23 cellular contexts compared by ENCODE assay signal in the genomic region with DNA sequence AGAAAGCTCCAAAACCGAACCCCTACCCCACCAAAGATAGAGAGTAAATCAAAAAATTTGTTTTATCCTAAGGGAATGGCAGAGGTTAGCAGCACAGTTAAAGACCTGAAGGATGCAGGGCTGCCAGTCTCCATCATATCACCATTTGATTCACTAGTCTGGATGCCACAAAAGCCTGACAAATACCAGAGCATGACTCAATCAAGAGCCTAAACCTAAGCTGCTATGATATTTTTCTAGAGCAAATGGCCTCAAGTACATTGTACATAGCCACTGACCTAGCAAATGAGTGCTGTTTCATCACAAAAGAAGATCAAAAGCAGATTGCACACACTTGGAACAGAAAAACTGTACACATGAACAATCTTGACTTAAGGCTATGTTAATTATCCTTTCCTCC. TPM values are rescaled to one million over a fixed set of nuclear protein-coding genes. Genes with fewer than 3 reads are reported as not detected.
DNase-seq lines count a peak whose midpoint lies in the region; ATAC-seq, FAIRE-seq and TF ChIP-seq lines count a peak whose summit lies in the region.
"Had no signal": no experiment of that assay in that cellular context is flagged by ENCODE, and none has a peak within 500 bp of the region (broad histone marks: within the 10 kb centered on the region; RNA-seq: fewer than 3 reads in every experiment).

No MANE protein-coding gene starts in this region.

- ATAC-seq in foreskin keratinocyte (peak; percentile 8), HG03196 (IDR thresholded peaks at IDR 0.05; ENCODE audit: unreplicated experiment) (no peak), GM21381 (IDR thresholded peaks at IDR 0.05; ENCODE audit: unreplicated experiment) (no peak)

- H3K27ac Mint-ChIP-seq in astrocyte (ENCODE audit: unreplicated experiment), result no peak overlapping the region
- H3K27ac Mint-ChIP-seq: CD4-positive, alpha-beta memory T cell had no signal

- no peak overlapping the region for H3K4me3 Mint-ChIP-seq in astrocyte (ENCODE audit: unreplicated experiment)
- H3K4me3 Mint-ChIP-seq: CD4-positive, alpha-beta memory T cell had no signal

- H3K4me1 ChIP-seq in astrocyte (ENCODE audit: insufficient read depth, low read length), result no peaks in the 10 kb centered on the region
- H3K4me1 ChIP-seq in foreskin keratinocyte, result no peaks in the 10 kb centered on the region

- H3K9ac ChIP-seq in astrocyte (ENCODE audit: low read length), result no peak overlapping the region

- H3K9me3 ChIP-seq in astrocyte (ENCODE audit: insufficient read depth, low read depth, low read length), result no peaks in the 10 kb centered on the region

- H3K9me3 Mint-ChIP-seq in astrocyte (ENCODE audit: unreplicated experiment), result peaks cover 12% of the 10 kb centered on the region

- H4K20me1 ChIP-seq in astrocyte (ENCODE audit: insufficient read depth, low read length), result peaks cover 47% of the 10 kb centered on the region

- peak overlapping the region; percentile 1 for H3K27ac ChIP-seq in astrocyte (ENCODE audit: low read depth, low read length)
- no peak overlapping the region for H3K27ac ChIP-seq in foreskin keratinocyte
- H3K27ac ChIP-seq: 22Rv1, RWPE1, SJSA1 had no signal

- H3K4me1 Mint-ChIP-seq in astrocyte (ENCODE audit: low read depth, unreplicated experiment), result peaks cover 23% of the 10 kb centered on the region
- H3K4me1 Mint-ChIP-seq: CD4-positive, alpha-beta memory T cell had no signal

- no peak overlapping the region for H2AFZ ChIP-seq in astrocyte (ENCODE audit: low read depth, low read length)

- no peaks in the 10 kb centered on the region for H3K27me3 Mint-ChIP-seq in astrocyte (ENCODE audit: low read depth, unreplicated experiment)

- H3K4me3 ChIP-seq in AG10803 (ENCODE audit: low read length) (no peak overlapping the region), astrocyte (ENCODE audit: insufficient read depth, low read depth, low read length) (no peak overlapping the region)
- H3K4me3 ChIP-seq: SJSA1 had no signal

- peaks cover 94% of the 10 kb centered on the region for H3K79me2 ChIP-seq in astrocyte (ENCODE audit: insufficient read depth, low read length)

- H3K36me3 Mint-ChIP-seq in astrocyte (ENCODE audit: low read depth, unreplicated experiment), result peaks cover 9% of the 10 kb centered on the region
- H3K36me3 Mint-ChIP-seq: CD4-positive, alpha-beta memory T cell had no signal

- in situ Hi-C loops in G401 (cut with HindIII; ENCODE audit: low sequenced_read_pairs), result no loop called here

- no peaks in the 10 kb centered on the region for H3K27me3 ChIP-seq in astrocyte (ENCODE audit: insufficient read depth, low read length)
- H3K27me3 ChIP-seq in foreskin keratinocyte, result no peaks in the 10 kb centered on the region
- H3K27me3 ChIP-seq: SJSA1 had no signal

- H3K36me3 ChIP-seq in astrocyte (ENCODE audit: insufficient read depth, low read length), result peaks cover 2% of the 10 kb centered on the region
- H3K36me3 ChIP-seq: SJSA1 had no signal

- H3K4me2 ChIP-seq in astrocyte (ENCODE audit: low read length), result no peak overlapping the region

- DNase-seq in AG10803 (ENCODE audit: low read depth), result peak; percentile 57
- DNase-seq in LHCN-M2 (ENCODE audit: low read depth), result peak; percentile 43
- DNase-seq in astrocyte (ENCODE audit: low read depth), result peak; percentile 64
- DNase-seq in foreskin keratinocyte, result no peak
- no peak for DNase-seq in G401 (ENCODE audit: low spot score)
- DNase-seq in NCI-H2081 (lab: John Stamatoyannopoulos, UW), result no peak
- DNase-seq: Calu3; CD4-positive, alpha-beta memory T cell; DMS79; H7; Karpas-422; NCI-H1105 treated with DMSO at 0.1 percent for 48 hours; NCI-H1930; NCI-H2171; NCI-H446 treated with DMSO at 0.1 percent for 48 hours; NK-92 treated with Interleukin-12 subunit alpha and Interleukin-12 subunit beta, amount 100 ng/mL, for 24 hours had no signal

- FAIRE-seq in astrocyte (lab: Jason Lieb, UNC), result no peak
- FAIRE-seq: GM12892 had no signal

- TF ChIP-seq CTCF in AG10803 (conservative IDR thresholded peaks at IDR 0.05; ENCODE audit: low read length) (no peak), astrocyte (IDR thresholded peaks at IDR 0.05; ENCODE audit: insufficient read depth, low read depth, low read length) (no peak), foreskin keratinocyte (conservative IDR thresholded peaks at IDR 0.05) (no peak)

RNA-seq across cellular contexts. Expression of a gene that starts 48.0 kb away (rescaled TPM):
- total RNA-seq in LHCN-M2 (2014; rRNA removed) (55.9 and 66.9 TPM in 2 replicates), astrocyte (197 and 198 TPM in 2 replicates), foreskin keratinocyte (29.4 and 53.6 TPM in 2 replicates)
- 37.9 TPM for polyA plus RNA-seq in LHCN-M2 (2012)
- polyA plus RNA-seq in foreskin keratinocyte, result 14.5 and 24.3 TPM in 2 replicates
- total RNA-seq in G401 (2014; rRNA removed; shearing (Covaris generic)), result 0.58 TPM in 1 of 2 replicates, not detected in the other
- total RNA-seq: OCI-LY7 had no signal
- polyA plus RNA-seq: CD4-positive, alpha-beta memory T cell had no signal

Comparison
In these comparisons a context has a peak if more than half of its experiments do, and no peak if none do; other contexts are left out.
1. DNase-seq: peak in AG10803 (single experiment), LHCN-M2 (single experiment) and astrocyte (single experiment); none in foreskin keratinocyte (0 of 2), G401 (single experiment) and NCI-H2081 (0 of 2).
2. RNA of a gene that starts 48.0 kb away (total RNA-seq): 197 to 198 TPM in astrocyte, 55.9 to 66.9 TPM in LHCN-M2 and 29.4 to 53.6 TPM in foreskin keratinocyte; 0.58 TPM in G401; every median in the first group is over 10 times any median in the second.